Comparison of ENCODE assay signal across 22 cellular contexts in the genomic region with DNA sequence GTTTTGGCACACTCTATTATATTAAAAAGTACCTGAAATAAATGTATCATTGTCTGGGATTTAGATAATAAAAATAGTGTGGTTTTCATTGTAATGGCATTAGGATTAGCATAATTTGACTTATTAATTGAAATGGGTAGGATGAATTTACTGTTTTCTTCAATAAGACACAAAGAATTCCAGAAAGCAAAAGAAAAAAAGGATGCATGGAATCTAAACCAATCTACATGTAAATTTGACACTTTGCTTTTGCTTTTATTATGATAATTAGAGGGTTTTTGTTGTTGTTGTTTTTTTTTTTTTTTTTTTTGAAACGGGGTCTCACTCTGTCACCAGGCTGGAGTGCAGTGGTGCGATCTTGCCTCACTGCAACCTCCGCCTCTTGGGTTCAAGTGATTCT.
DNase-seq lines count a peak whose midpoint lies in the region; ATAC-seq and TF ChIP-seq lines count a peak whose summit lies in the region.
"Had no signal": no experiment of that assay in that cellular context is flagged by ENCODE, and none has a peak within 500 bp of the region (broad histone marks: within the 10 kb centered on the region; RNA-seq: fewer than 3 reads in every experiment).

No MANE protein-coding gene starts in this region.

- H3K9me3 Mint-ChIP-seq in WTC11: no peaks in the 10 kb centered on the region
- H3K9me3 Mint-ChIP-seq: CD4-positive, alpha-beta memory T cell; CD8-positive, alpha-beta memory T cell had no signal

- no peaks in the 10 kb centered on the region for H3K27me3 Mint-ChIP-seq in WTC11 (ENCODE audit: low read depth)
- H3K27me3 Mint-ChIP-seq: B cell; CD4-positive, alpha-beta memory T cell; CD4-positive, CD25-positive, alpha-beta regulatory T cell; CD8-positive, alpha-beta memory T cell had no signal

- H3K27me3 ChIP-seq in smooth muscle cell (ENCODE audit: low read depth): no peaks in the 10 kb centered on the region
- H3K27me3 ChIP-seq: BLaER1 treated with 17β-estradiol and CSF1 and Interleukin-3, amounts not matched to agents 10 nM and 100 nM had no signal

- no peaks in the 10 kb centered on the region for H3K9me3 ChIP-seq in smooth muscle cell (replicated peaks; ENCODE audit: low read depth)
- H3K9me3 ChIP-seq: A549; BLaER1 treated with 17β-estradiol and CSF1 and Interleukin-3, amounts not matched to agents 10 nM and 100 nM had no signal

- H3K36me3 ChIP-seq in smooth muscle cell (ENCODE audit: low read depth): no peaks in the 10 kb centered on the region
- H3K36me3 ChIP-seq: BLaER1 treated with 17β-estradiol and CSF1 and Interleukin-3, amounts not matched to agents 10 nM and 100 nM had no signal

- no peak overlapping the region for H3K27ac Mint-ChIP-seq in WTC11
- H3K27ac Mint-ChIP-seq: B cell; CD14-positive monocyte; CD4-positive, alpha-beta memory T cell; CD4-positive, CD25-positive, alpha-beta regulatory T cell; CD8-positive, alpha-beta memory T cell had no signal

- no peak for DNase-seq in WTC11 (ENCODE audit: low spot score)
- no peak for DNase-seq in stimulated activated naive CD4-positive, alpha-beta T cell treated with Interleukin-2 at 50 U/mL for 16 hours (lab: John Stamatoyannopoulos, UW)
- DNase-seq in smooth muscle cell (lab: John Stamatoyannopoulos, UW; ENCODE audit: unreplicated experiment): no peak
- DNase-seq: 8988T; AML-193; CD4-positive, alpha-beta memory T cell; CD4-positive, CD25-positive, alpha-beta regulatory T cell; CD8-positive, alpha-beta memory T cell; COR-L47; DMS 273 treated with DMSO at 0.1 percent for 48 hours; DMS153; DMS53; DMS79; DND-41; EL; GDM1 had no signal

- H3F3A ChIP-seq in smooth muscle cell (ENCODE audit: low read depth): no peaks in the 10 kb centered on the region

- H3K36me3 Mint-ChIP-seq in WTC11: no peaks in the 10 kb centered on the region

- no peak overlapping the region for H2AFZ ChIP-seq in smooth muscle cell (ENCODE audit: low read depth)

- POLR2A ChIA-PET in WTC11 (lab: Charles Lee): no interaction called here

- no peaks in the 10 kb centered on the region for H4K20me1 ChIP-seq in smooth muscle cell (ENCODE audit: low read depth)
- H4K20me1 ChIP-seq: BLaER1 treated with 17β-estradiol and CSF1 and Interleukin-3, amounts not matched to agents 10 nM and 100 nM had no signal

- H3K9ac ChIP-seq in smooth muscle cell (ENCODE audit: low read depth): no peak overlapping the region
- H3K9ac ChIP-seq: BLaER1 treated with 17β-estradiol and CSF1 and Interleukin-3, amounts not matched to agents 10 nM and 100 nM had no signal

- ATAC-seq in WTC11 (peak; percentile 44), HG03442 (IDR thresholded peaks at IDR 0.05; ENCODE audit: unreplicated experiment) (no peak)
- ATAC-seq: A549 had no signal

- H3K4me3 ChIP-seq in smooth muscle cell: no peak overlapping the region
- H3K4me3 ChIP-seq: A549; BLaER1 treated with 17β-estradiol and CSF1 and Interleukin-3, amounts not matched to agents 10 nM and 100 nM had no signal

- WGBS in smooth muscle cell (ENCODE audit: low lambda C conversion rate): 69% methylated on average over 3 of the region's 3 CpGs

- peaks cover 46% of the 10 kb centered on the region for H3K4me1 Mint-ChIP-seq in WTC11
- H3K4me1 Mint-ChIP-seq: B cell had no signal

- no peak overlapping the region for H3K4me2 ChIP-seq in smooth muscle cell
- H3K4me2 ChIP-seq: A549; BLaER1 treated with 17β-estradiol and CSF1 and Interleukin-3, amounts not matched to agents 10 nM and 100 nM had no signal

- TF ChIP-seq CTCF in C4-2B (conservative IDR thresholded peaks at IDR 0.05) (no peak), WTC11 (IDR thresholded peaks at IDR 0.05) (no peak), smooth muscle cell (IDR thresholded peaks at IDR 0.05; ENCODE audit: borderline replicate concordance, insufficient read depth, poor library complexity, severe bottlenecking) (no peak)

- H3K27ac ChIP-seq in C4-2B: peak overlapping the region; percentile 45
- H3K27ac ChIP-seq in smooth muscle cell (ENCODE audit: low read depth): no peak overlapping the region
- H3K27ac ChIP-seq: A549; BLaER1 treated with 17β-estradiol and CSF1 and Interleukin-3, amounts not matched to agents 10 nM and 100 nM had no signal

- H3K4me1 ChIP-seq in smooth muscle cell (ENCODE audit: low read depth): peaks cover 8% of the 10 kb centered on the region
- H3K4me1 ChIP-seq: A549 had no signal

- CTCF ChIA-PET in WTC11 (lab: Charles Lee): no interaction called here

- no peak overlapping the region for H3K4me3 Mint-ChIP-seq in WTC11
- H3K4me3 Mint-ChIP-seq: B cell; CD14-positive monocyte; CD4-positive, alpha-beta memory T cell; CD4-positive, CD25-positive, alpha-beta regulatory T cell; CD8-positive, alpha-beta memory T cell had no signal

- no peaks in the 10 kb centered on the region for H3K79me2 ChIP-seq in smooth muscle cell (ENCODE audit: low read depth)

TF ChIP-seq in WTC11, 78 proteins besides CTCF, POLR2A, EP300 and RAD21 (continues in another document):
- TF ChIP-seq GRHL2 (CRISPR knock-in tag; IDR thresholded peaks at IDR 0.05; ENCODE audit: insufficient replicate concordance, severe bottlenecking): no peak
- TF ChIP-seq FOXK1 (CRISPR knock-in tag; IDR thresholded peaks at IDR 0.05): no peak
- no peak for TF ChIP-seq PRRX2 (CRISPR knock-in tag; IDR thresholded peaks at IDR 0.05)
- TF ChIP-seq, protein P1, sequence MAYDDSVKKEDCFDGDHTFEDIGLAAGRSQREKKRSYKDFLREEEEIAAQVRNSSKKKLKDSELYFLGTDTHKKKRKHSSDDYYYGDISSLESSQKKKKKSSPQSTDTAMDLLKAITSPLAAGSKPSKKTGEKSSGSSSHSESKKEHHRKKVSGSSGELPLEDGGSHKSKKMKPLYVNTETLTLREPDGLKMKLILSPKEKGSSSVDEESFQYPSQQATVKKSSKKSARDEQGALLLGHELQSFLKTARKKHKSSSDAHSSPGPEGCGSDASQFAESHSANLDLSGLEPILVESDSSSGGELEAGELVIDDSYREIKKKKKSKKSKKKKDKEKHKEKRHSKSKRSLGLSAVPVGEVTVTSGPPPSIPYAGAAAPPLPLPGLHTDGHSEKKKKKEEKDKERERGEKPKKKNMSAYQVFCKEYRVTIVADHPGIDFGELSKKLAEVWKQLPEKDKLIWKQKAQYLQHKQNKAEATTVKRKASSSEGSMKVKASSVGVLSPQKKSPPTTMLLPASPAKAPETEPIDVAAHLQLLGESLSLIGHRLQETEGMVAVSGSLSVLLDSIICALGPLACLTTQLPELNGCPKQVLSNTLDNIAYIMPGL (CRISPR knock-in tag; IDR thresholded peaks at IDR 0.05): no peak
- no peak for TF ChIP-seq IRF2 (CRISPR knock-in tag; IDR thresholded peaks at IDR 0.05; ENCODE audit: borderline replicate concordance, low read depth)
- TF ChIP-seq, protein P2, sequence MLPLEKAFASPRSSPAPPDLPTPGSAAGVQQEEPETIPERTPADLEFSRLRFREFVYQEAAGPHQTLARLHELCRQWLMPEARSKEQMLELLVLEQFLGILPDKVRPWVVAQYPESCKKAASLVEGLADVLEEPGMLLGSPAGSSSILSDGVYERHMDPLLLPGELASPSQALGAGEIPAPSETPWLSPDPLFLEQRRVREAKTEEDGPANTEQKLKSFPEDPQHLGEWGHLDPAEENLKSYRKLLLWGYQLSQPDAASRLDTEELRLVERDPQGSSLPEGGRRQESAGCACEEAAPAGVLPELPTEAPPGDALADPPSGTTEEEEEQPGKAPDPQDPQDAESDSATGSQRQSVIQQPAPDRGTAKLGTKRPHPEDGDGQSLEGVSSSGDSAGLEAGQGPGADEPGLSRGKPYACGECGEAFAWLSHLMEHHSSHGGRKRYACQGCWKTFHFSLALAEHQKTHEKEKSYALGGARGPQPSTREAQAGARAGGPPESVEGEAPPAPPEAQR (CRISPR knock-in tag; IDR thresholded peaks at IDR 0.05): no peak
- TF ChIP-seq, protein P3, sequence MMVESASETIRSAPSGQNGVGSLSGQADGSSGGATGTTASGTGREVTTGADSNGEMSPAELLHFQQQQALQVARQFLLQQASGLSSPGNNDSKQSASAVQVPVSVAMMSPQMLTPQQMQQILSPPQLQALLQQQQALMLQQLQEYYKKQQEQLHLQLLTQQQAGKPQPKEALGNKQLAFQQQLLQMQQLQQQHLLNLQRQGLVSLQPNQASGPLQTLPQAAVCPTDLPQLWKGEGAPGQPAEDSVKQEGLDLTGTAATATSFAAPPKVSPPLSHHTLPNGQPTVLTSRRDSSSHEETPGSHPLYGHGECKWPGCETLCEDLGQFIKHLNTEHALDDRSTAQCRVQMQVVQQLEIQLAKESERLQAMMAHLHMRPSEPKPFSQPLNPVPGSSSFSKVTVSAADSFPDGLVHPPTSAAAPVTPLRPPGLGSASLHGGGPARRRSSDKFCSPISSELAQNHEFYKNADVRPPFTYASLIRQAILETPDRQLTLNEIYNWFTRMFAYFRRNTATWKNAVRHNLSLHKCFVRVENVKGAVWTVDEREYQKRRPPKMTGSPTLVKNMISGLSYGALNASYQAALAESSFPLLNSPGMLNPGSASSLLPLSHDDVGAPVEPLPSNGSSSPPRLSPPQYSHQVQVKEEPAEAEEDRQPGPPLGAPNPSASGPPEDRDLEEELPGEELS (CRISPR knock-in tag; IDR thresholded peaks at IDR 0.05): no peak
